11 cellular contexts compared by ENCODE assay signal in the genomic region with DNA sequence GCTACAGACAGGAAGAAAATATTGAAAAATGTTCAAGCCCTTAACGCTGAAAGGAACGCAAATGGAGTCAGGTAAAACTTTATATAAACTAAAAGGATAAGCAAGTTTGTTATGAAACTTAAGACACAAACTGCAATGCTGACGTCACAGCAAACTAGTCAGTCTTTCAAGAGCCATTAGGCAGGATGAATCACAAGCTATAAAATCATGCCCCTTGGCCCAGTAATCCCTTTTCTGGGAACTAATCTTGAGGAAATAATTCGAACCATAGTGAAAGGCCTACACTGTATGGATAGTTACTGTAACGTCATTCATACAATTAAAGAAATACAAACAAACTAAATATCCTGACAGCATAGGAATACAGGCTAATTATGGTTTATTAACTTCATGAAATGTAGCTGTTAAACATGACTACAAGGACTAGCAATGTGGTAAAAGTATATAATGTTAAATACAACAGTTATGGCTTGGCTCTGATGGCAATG. TPM values are rescaled to one million over a fixed set of nuclear protein-coding genes. Genes with fewer than 3 reads are reported as not detected.
DNase-seq lines count a peak whose midpoint lies in the region; ATAC-seq and TF ChIP-seq lines count a peak whose summit lies in the region.
"Had no signal": no experiment of that assay in that cellular context is flagged by ENCODE, and none has a peak within 500 bp of the region (broad histone marks: within the 10 kb centered on the region; RNA-seq: fewer than 3 reads in every experiment).

No MANE protein-coding gene starts in this region.

- H3K4me1 Mint-ChIP-seq in nephron, result peaks cover 33% of the 10 kb centered on the region
- H3K4me1 Mint-ChIP-seq in activated T-helper 1 cell treated with anti-CD3 and anti-CD28 coated beads, Interleukin-12 subunit alpha, Interleukin-12 subunit beta, Interleukin-2, Interleukin-4 antibody, amounts not matched to agents 30 ng/mL and 10 ng/mL and 1 ng/mL, durations not matched to agents 14 hours and 24 hours and 36 hours (ENCODE audit: low read depth), result peaks cover 47% of the 10 kb centered on the region

- H3K36me3 Mint-ChIP-seq in nephron (ENCODE audit: low read depth), result peaks cover 19% of the 10 kb centered on the region
- peaks cover 56% of the 10 kb centered on the region for H3K36me3 Mint-ChIP-seq in activated T-helper 1 cell treated with anti-CD3 and anti-CD28 coated beads, Interleukin-12 subunit alpha, Interleukin-12 subunit beta, Interleukin-2, Interleukin-4 antibody, amounts not matched to agents 30 ng/mL and 10 ng/mL and 1 ng/mL, durations not matched to agents 14 hours and 24 hours and 36 hours (ENCODE audit: low read depth)

- ATAC-seq in HG02610 (IDR thresholded peaks at IDR 0.05; ENCODE audit: unreplicated experiment), result no peak
- ATAC-seq: natural killer cell had no signal

- no peaks in the 10 kb centered on the region for H3K9me3 Mint-ChIP-seq in nephron
- no peaks in the 10 kb centered on the region for H3K9me3 Mint-ChIP-seq in activated T-helper 1 cell treated with anti-CD3 and anti-CD28 coated beads, Interleukin-12 subunit alpha, Interleukin-12 subunit beta, Interleukin-2, Interleukin-4 antibody, amounts not matched to agents 30 ng/mL and 10 ng/mL and 1 ng/mL, durations not matched to agents 14 hours and 24 hours and 36 hours
- H3K9me3 Mint-ChIP-seq: natural killer cell had no signal

- H3K27me3 Mint-ChIP-seq in nephron (ENCODE audit: low read depth), result no peaks in the 10 kb centered on the region
- H3K27me3 Mint-ChIP-seq in activated T-helper 1 cell treated with anti-CD3 and anti-CD28 coated beads, Interleukin-12 subunit alpha, Interleukin-12 subunit beta, Interleukin-2, Interleukin-4 antibody, amounts not matched to agents 30 ng/mL and 10 ng/mL and 1 ng/mL, durations not matched to agents 14 hours and 24 hours and 36 hours (ENCODE audit: insufficient read depth), result no peaks in the 10 kb centered on the region

- no peak for TF ChIP-seq CTCF in nephron (IDR thresholded peaks at IDR 0.05; ENCODE audit: unreplicated experiment in 3 of 3)

- DNase-seq in Daoy (ENCODE audit: low read depth) (peak; percentile 94), NCI-H82 treated with DMSO at 0.1 percent for 48 hours (lab: John Stamatoyannopoulos, UW; ENCODE audit: unreplicated experiment) (peak; percentile 52), dedifferentiated amniotic fluid mesenchymal stem cell (ENCODE audit: extremely low spot score) (peak; percentile 95), pons (ENCODE audit: low spot score) (no peak), occipital lobe (lab: John Stamatoyannopoulos, UW) (no peak)
- DNase-seq in activated T-helper 1 cell treated with anti-CD3 and anti-CD28 coated beads, Interleukin-12 subunit alpha, Interleukin-12 subunit beta, Interleukin-2, Interleukin-4 antibody, amounts not matched to agents 30 ng/mL and 10 ng/mL and 1 ng/mL, durations not matched to agents 14 hours and 24 hours and 36 hours (ENCODE audit: low spot score), result no peak
- DNase-seq: activated effector memory CD4-positive, alpha-beta T cell treated with Interleukin-2 at 50 U/mL for 16 hours; natural killer cell; NCI-H1694 had no signal

- H3K27ac Mint-ChIP-seq in nephron, result peak overlapping the region; percentile 5 to 48 (median 45)
- H3K27ac Mint-ChIP-seq in activated T-helper 1 cell treated with anti-CD3 and anti-CD28 coated beads, Interleukin-12 subunit alpha, Interleukin-12 subunit beta, Interleukin-2, Interleukin-4 antibody, amounts not matched to agents 30 ng/mL and 10 ng/mL and 1 ng/mL, durations not matched to agents 14 hours and 24 hours and 36 hours, result no peak overlapping the region
- H3K27ac Mint-ChIP-seq: natural killer cell had no signal

- intact Hi-C loops in activated T-helper 1 cell treated with anti-CD3 and anti-CD28 coated beads, Interleukin-12 subunit alpha, Interleukin-12 subunit beta, Interleukin-2, Interleukin-4 antibody, amounts not matched to agents 30 ng/mL and 10 ng/mL and 1 ng/mL, durations not matched to agents 14 hours and 24 hours and 36 hours (cut with micrococcal nuclease), result loop anchor here (10.0 kb wide), 1 partner anchor 1571 kb away; no protein-coding TSS in a partner anchor

- no peak overlapping the region for H3K4me3 Mint-ChIP-seq in nephron
- H3K4me3 Mint-ChIP-seq in activated T-helper 1 cell treated with anti-CD3 and anti-CD28 coated beads, Interleukin-12 subunit alpha, Interleukin-12 subunit beta, Interleukin-2, Interleukin-4 antibody, amounts not matched to agents 30 ng/mL and 10 ng/mL and 1 ng/mL, durations not matched to agents 14 hours and 24 hours and 36 hours, result no peak overlapping the region
- H3K4me3 Mint-ChIP-seq: natural killer cell had no signal

RNA-seq across cellular contexts. Expression of gene HINT3, which starts 42.7 kb away (rescaled TPM):
- 25.1 and 26.6 TPM in 2 replicates for total RNA-seq in Daoy (2014; rRNA removed; shearing (Covaris generic))
- total RNA-seq in occipital lobe, result 81.1 TPM
- total RNA-seq in activated T-helper 1 cell treated with anti-CD3 and anti-CD28 coated beads, Interleukin-12 subunit alpha, Interleukin-12 subunit beta, Interleukin-2, Interleukin-4 antibody, amounts not matched to agents 30 ng/mL and 10 ng/mL and 1 ng/mL, durations not matched to agents 14 hours and 24 hours and 36 hours, result 9.4 and 9.6 TPM in 2 replicates

Comparison
In these comparisons a context has a peak if more than half of its experiments do, and no peak if none do; other contexts are left out.
1. DNase-seq: peak in Daoy (single experiment), NCI-H82 treated with DMSO at 0.1 percent for 48 hours (single experiment) and dedifferentiated amniotic fluid mesenchymal stem cell (single experiment); none in pons (single experiment), occipital lobe (single experiment) and activated T-helper 1 cell treated with anti-CD3 and anti-CD28 coated beads, Interleukin-12 subunit alpha, Interleukin-12 subunit beta, Interleukin-2, Interleukin-4 antibody, amounts not matched to agents 30 ng/mL and 10 ng/mL and 1 ng/mL, durations not matched to agents 14 hours and 24 hours and 36 hours (single experiment).